8 cellular contexts compared by ENCODE assay signal in the genomic region with DNA sequence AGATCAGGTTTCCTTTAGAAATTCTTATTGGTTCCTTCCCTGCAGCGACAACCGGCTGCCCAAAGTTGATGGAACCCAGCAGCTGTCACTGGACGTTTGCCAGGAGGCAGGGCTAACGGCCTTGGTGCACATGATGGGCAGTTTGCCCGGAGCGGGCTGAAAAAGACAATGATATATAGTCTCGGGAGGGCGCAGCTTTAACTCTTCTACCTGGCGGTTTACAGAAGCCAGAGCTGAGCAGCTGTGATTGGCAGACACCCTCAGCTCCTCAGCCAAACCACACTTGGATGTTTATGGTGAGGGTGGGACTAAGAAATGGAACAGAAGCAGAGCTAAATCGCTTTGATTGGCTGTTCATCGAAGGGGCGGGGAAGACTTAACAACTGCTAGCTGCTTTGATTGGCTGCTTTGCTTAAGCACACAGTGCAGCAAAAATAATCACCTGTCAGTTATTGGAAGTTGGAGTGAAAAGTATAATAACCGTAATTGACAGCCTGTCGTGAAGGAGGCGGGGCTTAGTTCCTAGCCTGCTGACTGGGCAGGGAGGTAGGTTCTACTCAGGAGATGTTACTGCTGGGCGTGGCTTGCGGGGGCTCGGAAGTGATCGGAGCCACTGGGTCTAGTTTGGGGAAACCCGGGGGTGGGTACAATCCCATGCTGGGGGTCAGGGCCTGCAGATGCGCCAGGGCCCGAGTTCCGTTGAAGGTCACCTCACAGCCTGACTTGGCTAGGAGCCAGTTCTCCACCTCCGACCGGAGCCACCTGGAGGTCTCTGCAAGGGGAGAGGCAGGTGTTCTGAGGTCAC.
DNase-seq lines count a peak whose midpoint lies in the region; ATAC-seq and TF ChIP-seq lines count a peak whose summit lies in the region.

No MANE protein-coding gene starts in this region.

- H3K9ac ChIP-seq in OCI-LY3 (ENCODE audit: low read length) (peak overlapping the region; percentile 90), mucosa of stomach (ENCODE audit: low read length) (peak overlapping the region; percentile 63)

- no peaks in the 10 kb centered on the region for H3K9me3 ChIP-seq in OCI-LY3 (ENCODE audit: insufficient read depth, low read length)
- H3K9me3 ChIP-seq in mucosa of stomach (ENCODE audit: control insufficient read depth, low read length): no peaks in the 10 kb centered on the region

- H3K79me2 ChIP-seq in OCI-LY3 (ENCODE audit: low read length): no peaks in the 10 kb centered on the region

- H3K4me1 ChIP-seq in OCI-LY3 (ENCODE audit: low read length) (peaks cover 31% of the 10 kb centered on the region), mucosa of stomach (ENCODE audit: control insufficient read depth, insufficient read depth, low read length) (peaks cover 26% of the 10 kb centered on the region)

- TF ChIP-seq POLR2A in erythroblast (IDR thresholded peaks at IDR 0.05; ENCODE audit: low read length): peak; percentile 87

- H3K36me3 ChIP-seq in OCI-LY3 (replicated peaks; ENCODE audit: low read depth, low read length) (peaks cover 6% of the 10 kb centered on the region), mucosa of stomach (ENCODE audit: control insufficient read depth, insufficient read depth, low read length) (no peaks in the 10 kb centered on the region)

- H3K27ac ChIP-seq in OCI-LY3 (ENCODE audit: low read length): peak overlapping the region; percentile 84

- no peaks in the 10 kb centered on the region for H3K27me3 ChIP-seq in OCI-LY3 (ENCODE audit: low read depth, low read length)
- H3K27me3 ChIP-seq in mucosa of stomach (ENCODE audit: control insufficient read depth, insufficient read depth, low read length): no peaks in the 10 kb centered on the region

- H4K20me1 ChIP-seq in OCI-LY3 (ENCODE audit: insufficient read depth, low read length): no peaks in the 10 kb centered on the region

- H3K4me3 ChIP-seq in OCI-LY3 (ENCODE audit: low read length) (peak overlapping the region; percentile 80), mucosa of stomach (ENCODE audit: low read length) (peak overlapping the region; percentile 33)

- no peak for TF ChIP-seq CTCF in OCI-LY3 (IDR thresholded peaks at IDR 0.05; ENCODE audit: low read depth, low read length)

- peak overlapping the region; percentile 84 for H3K4me2 ChIP-seq in OCI-LY3 (ENCODE audit: low read length)

- DNase-seq in DMS 273 treated with DMSO at 0.1 percent for 48 hours (lab: John Stamatoyannopoulos, UW): peak; percentile 99
- DNase-seq in HuH-7.5 (ENCODE audit: low spot score): peak; percentile 95
- peak; percentile 88 for DNase-seq in activated T-cell treated with anti-CD3 and anti-CD28 coated beads, Interleukin-2, amount 50 U/mL, for 1 hour
- peak; percentile 96 to 99 for DNase-seq in erythroblast (lab: John Stamatoyannopoulos, UW)
- peak; percentile 83 to 84 for DNase-seq in stimulated activated CD8-positive, alpha-beta memory T cell treated with anti-CD3 and anti-CD28 coated beads, Interleukin-4, amount 100 ng/mL, for 4 hours (ENCODE audit: low read depth in 2 of 2, low spot score in 1 of 2)

- H2AFZ ChIP-seq in OCI-LY3 (ENCODE audit: low read depth, low read length): peak overlapping the region; percentile 15; the same call in 1 of the 2 replicates

- peak; percentile 60 for ATAC-seq in GM21528 (IDR thresholded peaks at IDR 0.05; ENCODE audit: low FRiP score, unreplicated experiment)

Comparison
In these comparisons a context has a peak if more than half of its experiments do, and no peak if none do; other contexts are left out.
1. Peak in every context shown above with its lines: DNase-seq, ATAC-seq, H3K4me3 ChIP-seq and H3K27ac ChIP-seq.